8 cellular contexts compared by ENCODE assay signal in genomic region chr12:76621582-76622024, GRCh38.
A peak's percentile ranks its signal among the peaks of the same experiment; 100 is the strongest.
DNase-seq lines count a peak whose midpoint lies in the region; ATAC-seq and TF ChIP-seq lines count a peak whose summit lies in the region.

No MANE protein-coding gene starts in this region.

- H3K9me3 ChIP-seq in heart left ventricle = no peaks in the 10 kb centered on the region

- H3K36me3 Mint-ChIP-seq in HFFc6 (ENCODE audit: low read depth) = no peaks in the 10 kb centered on the region
- no peaks in the 10 kb centered on the region for H3K36me3 Mint-ChIP-seq in activated naive CD8-positive, alpha-beta T cell treated with anti-CD3 and anti-CD28 coated beads, Interleukin-2, amount 10 ng/mL, durations not matched to agents 7 days and 5 days

- no peaks in the 10 kb centered on the region for H3K9me3 Mint-ChIP-seq in HFFc6
- no peaks in the 10 kb centered on the region for H3K9me3 Mint-ChIP-seq in activated naive CD8-positive, alpha-beta T cell treated with anti-CD3 and anti-CD28 coated beads, Interleukin-2, amount 10 ng/mL, durations not matched to agents 7 days and 5 days

- peaks cover 3% of the 10 kb centered on the region; the same call in 1 of the 2 replicates for H3K27me3 Mint-ChIP-seq in HFFc6 (ENCODE audit: insufficient read depth)
- H3K27me3 Mint-ChIP-seq in activated naive CD8-positive, alpha-beta T cell treated with anti-CD3 and anti-CD28 coated beads, Interleukin-2, amount 10 ng/mL, durations not matched to agents 7 days and 5 days = peaks cover 6% of the 10 kb centered on the region

- no peak overlapping the region for H3K4me3 Mint-ChIP-seq in HFFc6
- H3K4me3 Mint-ChIP-seq in activated naive CD8-positive, alpha-beta T cell treated with anti-CD3 and anti-CD28 coated beads, Interleukin-2, amount 10 ng/mL, durations not matched to agents 7 days and 5 days = no peak overlapping the region

- no peak overlapping the region for H3K4me3 ChIP-seq in GM12864 (ENCODE audit: low read depth, low read length)
- H3K4me3 ChIP-seq in heart left ventricle = no peak overlapping the region

- TF ChIP-seq CTCF in GM12864 (IDR thresholded peaks at IDR 0.05; ENCODE audit: low read depth, low read length, missing control alignments) = peak; percentile 87
- TF ChIP-seq CTCF in HFFc6 (IDR thresholded peaks at IDR 0.05) = peak; percentile 98
- TF ChIP-seq CTCF in heart left ventricle (IDR thresholded peaks at IDR 0.05) = peak; percentile 88 to 98 (median 94)

- DNase-seq in GM12864 (ENCODE audit: low read depth) = peak; percentile 29
- DNase-seq in HFFc6 = peak; percentile 58
- peak; percentile 79 for DNase-seq in NCI-H1105 (lab: John Stamatoyannopoulos, UW)
- DNase-seq in SKM-1 treated with dmso at 0.1 percent for 144 hours (lab: John Stamatoyannopoulos, UW; ENCODE audit: unreplicated experiment) = peak; percentile 17
- DNase-seq in activated naive CD8-positive, alpha-beta T cell treated with anti-CD3 and anti-CD28 coated beads, Interleukin-2, amount 10 ng/mL, durations not matched to agents 7 days and 5 days = peak; percentile 43
- DNase-seq in heart left ventricle = peak in 4 of 5 donors; percentile 48 to 62 (median 57)
- peak; percentile 66 for DNase-seq in renal cortical epithelial cell (ENCODE audit: low read depth)
- no peak for DNase-seq in mesenteric fat pad (ENCODE audit: low spot score)

- H3K27ac ChIP-seq in heart left ventricle = no peak overlapping the region

- no peaks in the 10 kb centered on the region for H3K27me3 ChIP-seq in heart left ventricle

- TF ChIP-seq POLR2A in heart left ventricle (IDR thresholded peaks at IDR 0.05) = no peak

- ATAC-seq in activated naive CD8-positive, alpha-beta T cell treated with anti-CD3 and anti-CD28 coated beads, Interleukin-2, amount 10 ng/mL, durations not matched to agents 7 days and 5 days (ENCODE audit: low read depth) = peak; percentile 60
- ATAC-seq in heart left ventricle = peak in 3 of 4 donors; percentile 75 to 84 (median 83)

- peaks cover 0 to 7% (median 4%) of the 10 kb centered on the region in 12 donors for H3K4me1 ChIP-seq in heart left ventricle

- intact Hi-C loops in heart left ventricle (cut with DNase I) = loop anchor here (1.0 to 10.0 kb wide), 11 partner anchors 168 to 391 kb away; no protein-coding TSS in a partner anchor

- no peak overlapping the region for H3K27ac Mint-ChIP-seq in HFFc6
- H3K27ac Mint-ChIP-seq in activated naive CD8-positive, alpha-beta T cell treated with anti-CD3 and anti-CD28 coated beads, Interleukin-2, amount 10 ng/mL, durations not matched to agents 7 days and 5 days = no peak overlapping the region

- WGBS in heart left ventricle, 4 donors = 0 to 4% (median 2%) methylated on average over 1 of the region's 1 CpG

- H3K4me1 Mint-ChIP-seq in HFFc6 (ENCODE audit: low read depth) = peaks cover 29% of the 10 kb centered on the region
- no peaks in the 10 kb centered on the region for H3K4me1 Mint-ChIP-seq in activated naive CD8-positive, alpha-beta T cell treated with anti-CD3 and anti-CD28 coated beads, Interleukin-2, amount 10 ng/mL, durations not matched to agents 7 days and 5 days

- POLR2A ChIA-PET in activated naive CD8-positive, alpha-beta T cell treated with anti-CD3 and anti-CD28 coated beads, Interleukin-2, amount 10 ng/mL, durations not matched to agents 7 days and 5 days (lab: Charles Lee) = no interaction called here

- no peaks in the 10 kb centered on the region for H3K36me3 ChIP-seq in heart left ventricle
